ENCODE assay signal across 1 cellular context in the genomic region with DNA sequence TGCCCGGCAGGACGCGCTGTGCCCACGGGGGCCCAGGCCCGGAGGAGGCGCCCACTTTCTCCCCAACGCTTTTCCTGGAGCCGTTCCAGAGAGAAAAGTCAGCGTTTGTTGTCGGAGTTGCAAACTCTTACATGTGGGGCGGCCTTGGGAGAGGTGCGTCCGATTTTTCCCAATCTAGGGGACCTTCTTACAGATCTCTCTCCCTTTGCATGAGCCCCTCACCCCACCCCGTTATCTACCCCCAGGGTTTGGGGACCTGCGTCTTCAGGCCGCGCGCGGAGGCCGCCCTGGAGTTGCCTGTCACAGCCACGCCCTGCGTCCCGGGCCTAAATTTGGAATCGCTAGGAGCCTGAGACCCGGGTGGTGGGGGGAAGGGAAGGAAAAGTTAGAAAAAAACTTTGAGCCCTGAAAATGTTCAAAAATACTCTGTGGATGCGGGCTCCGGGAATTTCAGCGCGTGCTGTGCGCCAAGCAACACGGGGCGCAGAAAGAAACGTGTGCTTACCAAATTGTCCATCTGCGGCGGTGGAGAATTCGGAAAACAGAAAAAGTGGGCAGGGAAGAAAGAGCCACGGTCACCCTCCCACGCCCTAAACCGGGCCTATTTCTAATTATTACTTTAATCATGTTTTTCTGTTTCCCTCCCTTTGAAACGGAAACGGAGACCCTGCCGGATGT.
TF ChIP-seq lines count a peak whose summit lies in the region.

No MANE protein-coding gene starts in this region.

TF ChIP-seq in HepG2, 621 proteins besides CTCF, POLR2A, EP300 and RAD21 (continued from another document and continues in another):
- TF ChIP-seq, protein P1, sequence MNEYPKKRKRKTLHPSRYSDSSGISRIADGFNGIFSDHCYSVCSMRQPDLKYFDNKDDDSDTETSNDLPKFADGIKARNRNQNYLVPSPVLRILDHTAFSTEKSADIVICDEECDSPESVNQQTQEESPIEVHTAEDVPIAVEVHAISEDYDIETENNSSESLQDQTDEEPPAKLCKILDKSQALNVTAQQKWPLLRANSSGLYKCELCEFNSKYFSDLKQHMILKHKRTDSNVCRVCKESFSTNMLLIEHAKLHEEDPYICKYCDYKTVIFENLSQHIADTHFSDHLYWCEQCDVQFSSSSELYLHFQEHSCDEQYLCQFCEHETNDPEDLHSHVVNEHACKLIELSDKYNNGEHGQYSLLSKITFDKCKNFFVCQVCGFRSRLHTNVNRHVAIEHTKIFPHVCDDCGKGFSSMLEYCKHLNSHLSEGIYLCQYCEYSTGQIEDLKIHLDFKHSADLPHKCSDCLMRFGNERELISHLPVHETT (CRISPR knock-in tag; conservative IDR thresholded peaks at IDR 0.05): no peak
- TF ChIP-seq SRSF4 (IDR thresholded peaks at IDR 0.05; ENCODE audit: low read depth, low read length, poor library complexity, severe bottlenecking) (no peak), ZFP62 (CRISPR knock-in tag; IDR thresholded peaks at IDR 0.05) (no peak), MTA3 (CRISPR knock-in tag; IDR thresholded peaks at IDR 0.05) (no peak), POLR2G (IDR thresholded peaks at IDR 0.05; ENCODE audit: low read depth, low read length) (no peak), BCL6 (CRISPR knock-in tag; IDR thresholded peaks at IDR 0.05) (no peak), KDM1A (CRISPR knock-in tag; IDR thresholded peaks at IDR 0.05) (no peak), CREM (IDR thresholded peaks at IDR 0.05) (no peak), CREM (CRISPR knock-in tag; IDR thresholded peaks at IDR 0.05) (no peak), RFX3 (CRISPR knock-in tag; IDR thresholded peaks at IDR 0.05) (no peak), FOSL1 (CRISPR knock-in tag; IDR thresholded peaks at IDR 0.05; ENCODE audit: borderline replicate concordance) (no peak), ASH2L (IDR thresholded peaks at IDR 0.05; ENCODE audit: insufficient read length, low read depth, low read length) (no peak), ZNF264 (CRISPR knock-in tag; IDR thresholded peaks at IDR 0.05) (no peak), MEIS2 (CRISPR knock-in tag; IDR thresholded peaks at IDR 0.05) (0 out of 2 replicates have a peak, but pooled peaks have one; percentile 10), U2AF2 (IDR thresholded peaks at IDR 0.05; ENCODE audit: low read depth, low read length) (no peak), KMT2B (CRISPR knock-in tag; IDR thresholded peaks at IDR 0.05) (no peak), RFX1 (IDR thresholded peaks at IDR 0.05) (no peak), SRSF1 (optimal IDR thresholded peaks at IDR 0.05; ENCODE audit: low read depth, low read length) (peak; percentile 27), ZSCAN12 (CRISPR knock-in tag; IDR thresholded peaks at IDR 0.05) (no peak), JUND (CRISPR knock-in tag; IDR thresholded peaks at IDR 0.05) (no peak), NRL (CRISPR knock-in tag; IDR thresholded peaks at IDR 0.05; ENCODE audit: borderline replicate concordance) (no peak), ZFYVE20 (CRISPR knock-in tag; IDR thresholded peaks at IDR 0.05; ENCODE audit: borderline replicate concordance, low read depth) (no peak), TCF7L2 (IDR thresholded peaks at IDR 0.05; ENCODE audit: low read depth, low read length) (no peak), SOX6 (IDR thresholded peaks at IDR 0.05) (no peak), SOX6 (CRISPR knock-in tag; IDR thresholded peaks at IDR 0.05) (no peak), KAT7 (CRISPR knock-in tag; IDR thresholded peaks at IDR 0.05; ENCODE audit: borderline replicate concordance) (no peak), ZNF101 (CRISPR knock-in tag; IDR thresholded peaks at IDR 0.05; ENCODE audit: borderline replicate concordance, low read depth) (no peak)
- TF ChIP-seq, protein P2, sequence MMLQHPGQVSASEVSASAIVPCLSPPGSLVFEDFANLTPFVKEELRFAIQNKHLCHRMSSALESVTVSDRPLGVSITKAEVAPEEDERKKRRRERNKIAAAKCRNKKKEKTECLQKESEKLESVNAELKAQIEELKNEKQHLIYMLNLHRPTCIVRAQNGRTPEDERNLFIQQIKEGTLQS (CRISPR knock-in tag; IDR thresholded peaks at IDR 0.05): no peak
- TF ChIP-seq, protein P3, sequence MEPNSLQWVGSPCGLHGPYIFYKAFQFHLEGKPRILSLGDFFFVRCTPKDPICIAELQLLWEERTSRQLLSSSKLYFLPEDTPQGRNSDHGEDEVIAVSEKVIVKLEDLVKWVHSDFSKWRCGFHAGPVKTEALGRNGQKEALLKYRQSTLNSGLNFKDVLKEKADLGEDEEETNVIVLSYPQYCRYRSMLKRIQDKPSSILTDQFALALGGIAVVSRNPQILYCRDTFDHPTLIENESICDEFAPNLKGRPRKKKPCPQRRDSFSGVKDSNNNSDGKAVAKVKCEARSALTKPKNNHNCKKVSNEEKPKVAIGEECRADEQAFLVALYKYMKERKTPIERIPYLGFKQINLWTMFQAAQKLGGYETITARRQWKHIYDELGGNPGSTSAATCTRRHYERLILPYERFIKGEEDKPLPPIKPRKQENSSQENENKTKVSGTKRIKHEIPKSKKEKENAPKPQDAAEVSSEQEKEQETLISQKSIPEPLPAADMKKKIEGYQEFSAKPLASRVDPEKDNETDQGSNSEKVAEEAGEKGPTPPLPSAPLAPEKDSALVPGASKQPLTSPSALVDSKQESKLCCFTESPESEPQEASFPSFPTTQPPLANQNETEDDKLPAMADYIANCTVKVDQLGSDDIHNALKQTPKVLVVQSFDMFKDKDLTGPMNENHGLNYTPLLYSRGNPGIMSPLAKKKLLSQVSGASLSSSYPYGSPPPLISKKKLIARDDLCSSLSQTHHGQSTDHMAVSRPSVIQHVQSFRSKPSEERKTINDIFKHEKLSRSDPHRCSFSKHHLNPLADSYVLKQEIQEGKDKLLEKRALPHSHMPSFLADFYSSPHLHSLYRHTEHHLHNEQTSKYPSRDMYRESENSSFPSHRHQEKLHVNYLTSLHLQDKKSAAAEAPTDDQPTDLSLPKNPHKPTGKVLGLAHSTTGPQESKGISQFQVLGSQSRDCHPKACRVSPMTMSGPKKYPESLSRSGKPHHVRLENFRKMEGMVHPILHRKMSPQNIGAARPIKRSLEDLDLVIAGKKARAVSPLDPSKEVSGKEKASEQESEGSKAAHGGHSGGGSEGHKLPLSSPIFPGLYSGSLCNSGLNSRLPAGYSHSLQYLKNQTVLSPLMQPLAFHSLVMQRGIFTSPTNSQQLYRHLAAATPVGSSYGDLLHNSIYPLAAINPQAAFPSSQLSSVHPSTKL (CRISPR knock-in tag; IDR thresholded peaks at IDR 0.05): no peak
- TF ChIP-seq, protein P4, sequence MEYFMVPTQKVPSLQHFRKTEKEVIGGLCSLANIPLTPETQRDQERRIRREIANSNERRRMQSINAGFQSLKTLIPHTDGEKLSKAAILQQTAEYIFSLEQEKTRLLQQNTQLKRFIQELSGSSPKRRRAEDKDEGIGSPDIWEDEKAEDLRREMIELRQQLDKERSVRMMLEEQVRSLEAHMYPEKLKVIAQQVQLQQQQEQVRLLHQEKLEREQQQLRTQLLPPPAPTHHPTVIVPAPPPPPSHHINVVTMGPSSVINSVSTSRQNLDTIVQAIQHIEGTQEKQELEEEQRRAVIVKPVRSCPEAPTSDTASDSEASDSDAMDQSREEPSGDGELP (IDR thresholded peaks at IDR 0.05; ENCODE audit: borderline replicate concordance, low read depth): no peak
- TF ChIP-seq, protein P5, sequence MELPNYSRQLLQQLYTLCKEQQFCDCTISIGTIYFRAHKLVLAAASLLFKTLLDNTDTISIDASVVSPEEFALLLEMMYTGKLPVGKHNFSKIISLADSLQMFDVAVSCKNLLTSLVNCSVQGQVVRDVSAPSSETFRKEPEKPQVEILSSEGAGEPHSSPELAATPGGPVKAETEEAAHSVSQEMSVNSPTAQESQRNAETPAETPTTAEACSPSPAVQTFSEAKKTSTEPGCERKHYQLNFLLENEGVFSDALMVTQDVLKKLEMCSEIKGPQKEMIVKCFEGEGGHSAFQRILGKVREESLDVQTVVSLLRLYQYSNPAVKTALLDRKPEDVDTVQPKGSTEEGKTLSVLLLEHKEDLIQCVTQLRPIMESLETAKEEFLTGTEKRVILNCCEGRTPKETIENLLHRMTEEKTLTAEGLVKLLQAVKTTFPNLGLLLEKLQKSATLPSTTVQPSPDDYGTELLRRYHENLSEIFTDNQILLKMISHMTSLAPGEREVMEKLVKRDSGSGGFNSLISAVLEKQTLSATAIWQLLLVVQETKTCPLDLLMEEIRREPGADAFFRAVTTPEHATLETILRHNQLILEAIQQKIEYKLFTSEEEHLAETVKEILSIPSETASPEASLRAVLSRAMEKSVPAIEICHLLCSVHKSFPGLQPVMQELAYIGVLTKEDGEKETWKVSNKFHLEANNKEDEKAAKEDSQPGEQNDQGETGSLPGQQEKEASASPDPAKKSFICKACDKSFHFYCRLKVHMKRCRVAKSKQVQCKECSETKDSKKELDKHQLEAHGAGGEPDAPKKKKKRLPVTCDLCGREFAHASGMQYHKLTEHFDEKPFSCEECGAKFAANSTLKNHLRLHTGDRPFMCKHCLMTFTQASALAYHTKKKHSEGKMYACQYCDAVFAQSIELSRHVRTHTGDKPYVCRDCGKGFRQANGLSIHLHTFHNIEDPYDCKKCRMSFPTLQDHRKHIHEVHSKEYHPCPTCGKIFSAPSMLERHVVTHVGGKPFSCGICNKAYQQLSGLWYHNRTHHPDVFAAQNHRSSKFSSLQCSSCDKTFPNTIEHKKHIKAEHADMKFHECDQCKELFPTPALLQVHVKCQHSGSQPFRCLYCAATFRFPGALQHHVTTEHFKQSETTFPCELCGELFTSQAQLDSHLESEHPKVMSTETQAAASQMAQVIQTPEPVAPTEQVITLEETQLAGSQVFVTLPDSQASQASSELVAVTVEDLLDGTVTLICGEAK (IDR thresholded peaks at IDR 0.05): no peak
- TF ChIP-seq, protein P5 (CRISPR knock-in tag; IDR thresholded peaks at IDR 0.05): 0 out of 2 replicates have a peak, but pooled peaks have one; percentile 22
- TF ChIP-seq, protein P6, sequence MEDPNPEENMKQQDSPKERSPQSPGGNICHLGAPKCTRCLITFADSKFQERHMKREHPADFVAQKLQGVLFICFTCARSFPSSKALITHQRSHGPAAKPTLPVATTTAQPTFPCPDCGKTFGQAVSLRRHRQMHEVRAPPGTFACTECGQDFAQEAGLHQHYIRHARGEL (CRISPR knock-in tag; IDR thresholded peaks at IDR 0.05): no peak
- TF ChIP-seq, protein P7, sequence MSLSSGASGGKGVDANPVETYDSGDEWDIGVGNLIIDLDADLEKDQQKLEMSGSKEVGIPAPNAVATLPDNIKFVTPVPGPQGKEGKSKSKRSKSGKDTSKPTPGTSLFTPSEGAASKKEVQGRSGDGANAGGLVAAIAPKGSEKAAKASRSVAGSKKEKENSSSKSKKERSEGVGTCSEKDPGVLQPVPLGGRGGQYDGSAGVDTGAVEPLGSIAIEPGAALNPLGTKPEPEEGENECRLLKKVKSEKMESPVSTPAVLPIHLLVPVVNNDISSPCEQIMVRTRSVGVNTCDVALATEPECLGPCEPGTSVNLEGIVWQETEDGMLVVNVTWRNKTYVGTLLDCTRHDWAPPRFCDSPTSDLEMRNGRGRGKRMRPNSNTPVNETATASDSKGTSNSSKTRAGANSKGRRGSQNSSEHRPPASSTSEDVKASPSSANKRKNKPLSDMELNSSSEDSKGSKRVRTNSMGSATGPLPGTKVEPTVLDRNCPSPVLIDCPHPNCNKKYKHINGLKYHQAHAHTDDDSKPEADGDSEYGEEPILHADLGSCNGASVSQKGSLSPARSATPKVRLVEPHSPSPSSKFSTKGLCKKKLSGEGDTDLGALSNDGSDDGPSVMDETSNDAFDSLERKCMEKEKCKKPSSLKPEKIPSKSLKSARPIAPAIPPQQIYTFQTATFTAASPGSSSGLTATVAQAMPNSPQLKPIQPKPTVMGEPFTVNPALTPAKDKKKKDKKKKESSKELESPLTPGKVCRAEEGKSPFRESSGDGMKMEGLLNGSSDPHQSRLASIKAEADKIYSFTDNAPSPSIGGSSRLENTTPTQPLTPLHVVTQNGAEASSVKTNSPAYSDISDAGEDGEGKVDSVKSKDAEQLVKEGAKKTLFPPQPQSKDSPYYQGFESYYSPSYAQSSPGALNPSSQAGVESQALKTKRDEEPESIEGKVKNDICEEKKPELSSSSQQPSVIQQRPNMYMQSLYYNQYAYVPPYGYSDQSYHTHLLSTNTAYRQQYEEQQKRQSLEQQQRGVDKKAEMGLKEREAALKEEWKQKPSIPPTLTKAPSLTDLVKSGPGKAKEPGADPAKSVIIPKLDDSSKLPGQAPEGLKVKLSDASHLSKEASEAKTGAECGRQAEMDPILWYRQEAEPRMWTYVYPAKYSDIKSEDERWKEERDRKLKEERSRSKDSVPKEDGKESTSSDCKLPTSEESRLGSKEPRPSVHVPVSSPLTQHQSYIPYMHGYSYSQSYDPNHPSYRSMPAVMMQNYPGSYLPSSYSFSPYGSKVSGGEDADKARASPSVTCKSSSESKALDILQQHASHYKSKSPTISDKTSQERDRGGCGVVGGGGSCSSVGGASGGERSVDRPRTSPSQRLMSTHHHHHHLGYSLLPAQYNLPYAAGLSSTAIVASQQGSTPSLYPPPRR (CRISPR knock-in tag; IDR thresholded peaks at IDR 0.05; ENCODE audit: borderline replicate concordance): no peak
